ENCODE assay signal across 17 cellular contexts in the genomic region with DNA sequence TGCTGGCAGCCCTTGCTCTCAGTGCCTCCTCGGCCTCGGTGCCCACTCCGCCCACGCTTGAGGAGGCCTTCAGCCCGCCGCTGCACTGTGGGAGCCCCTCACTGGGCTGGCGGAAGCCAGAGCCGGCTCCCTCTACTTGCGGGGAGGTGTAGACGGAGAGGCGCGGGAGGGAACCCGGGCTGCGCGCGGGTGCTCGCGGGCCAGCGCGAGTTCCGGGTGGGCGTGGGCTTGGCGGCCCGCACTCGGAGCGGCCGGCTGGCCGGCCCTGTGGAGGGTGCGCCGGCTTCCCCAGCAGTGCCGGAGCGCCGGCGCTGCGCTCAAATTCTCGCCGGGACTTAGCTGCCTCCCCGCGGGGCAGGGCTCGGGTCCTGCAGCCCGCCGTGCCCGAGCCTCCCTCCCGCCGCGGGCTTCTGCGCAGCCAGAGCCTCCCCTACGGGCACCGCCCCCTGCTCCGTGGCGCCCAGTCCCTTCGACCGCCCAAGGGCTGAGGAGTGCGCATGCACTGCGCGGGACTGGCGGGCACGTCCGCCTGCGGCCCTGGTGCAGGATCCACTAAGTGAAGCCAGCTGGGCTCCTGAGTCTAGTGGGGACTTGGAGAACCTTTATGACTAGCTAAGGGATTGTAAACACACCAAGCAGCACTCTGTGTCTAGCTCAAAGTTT.
A peak's percentile ranks its signal among the peaks of the same experiment; 100 is the strongest.
DNase-seq lines count a peak whose midpoint lies in the region; ATAC-seq and TF ChIP-seq lines count a peak whose summit lies in the region.
"Had no signal": no experiment of that assay in that cellular context is flagged by ENCODE, and none has a peak within 500 bp of the region (broad histone marks: within the 10 kb centered on the region; RNA-seq: fewer than 3 reads in every experiment).

No MANE protein-coding gene starts in this region.

- WGBS in endodermal cell (ENCODE audit: insufficient coverage in 1 of 2, insufficient read length in 1 of 2), 2 experiments: 59 to 62% methylated on average over 17 to 60 of the region's 60 CpGs

- H3K4me1 ChIP-seq in HUES48 (ENCODE audit: control insufficient read depth, insufficient read depth, low read length): peaks cover 14% of the 10 kb centered on the region
- H3K4me1 ChIP-seq in endodermal cell (ENCODE audit: control insufficient read depth, insufficient read depth, low read length): no peaks in the 10 kb centered on the region
- H3K4me1 ChIP-seq: A549, gastrocnemius medialis had no signal

- no peak for TF ChIP-seq CTCF in endodermal cell (conservative IDR thresholded peaks at IDR 0.05)

- ATAC-seq in GM19395 (IDR thresholded peaks at IDR 0.05; ENCODE audit: unreplicated experiment) (no peak), HG03521 (IDR thresholded peaks at IDR 0.05; ENCODE audit: unreplicated experiment) (no peak)
- ATAC-seq: A549, gastrocnemius medialis, HCT116 had no signal

- H3K27me3 Mint-ChIP-seq in endodermal cell (ENCODE audit: insufficient read depth): peaks cover 23% of the 10 kb centered on the region

- H3K4me1 Mint-ChIP-seq in endodermal cell: peaks cover 13% of the 10 kb centered on the region
- H3K4me1 Mint-ChIP-seq: nephron progenitor cell had no signal

- no peaks in the 10 kb centered on the region for H3K9me3 ChIP-seq in HUES48 (ENCODE audit: control insufficient read depth, insufficient read depth, low read length)
- H3K9me3 ChIP-seq in endodermal cell (ENCODE audit: control insufficient read depth, low read length): no peaks in the 10 kb centered on the region
- H3K9me3 ChIP-seq: A549, gastrocnemius medialis, tibial artery had no signal

- no peak overlapping the region for H3K27ac ChIP-seq in HUES48 (ENCODE audit: low read depth, low read length)
- H3K27ac ChIP-seq in endodermal cell (ENCODE audit: low read depth, low read length): no peak overlapping the region
- H3K27ac ChIP-seq: A549, gastrocnemius medialis, tibial artery had no signal

- peak overlapping the region; percentile 51 for H3K4me3 Mint-ChIP-seq in endodermal cell
- H3K4me3 Mint-ChIP-seq: nephron progenitor cell had no signal

- intact Hi-C loops in posterior vena cava (cut with DNase I): loop anchor here in 1 of 2 donors (5.0 kb wide), 1 partner anchor 1080 kb away; no protein-coding TSS in a partner anchor

- H3K27ac Mint-ChIP-seq in endodermal cell: no peak overlapping the region
- H3K27ac Mint-ChIP-seq: nephron progenitor cell had no signal

- no peaks in the 10 kb centered on the region for H3K27me3 ChIP-seq in HUES48 (ENCODE audit: control insufficient read depth, insufficient read depth, low read length)
- no peaks in the 10 kb centered on the region for H3K27me3 ChIP-seq in endodermal cell (ENCODE audit: control insufficient read depth, insufficient read depth, low read length, poor library complexity, severe bottlenecking)
- H3K27me3 ChIP-seq: gastrocnemius medialis, tibial artery had no signal

- H3K4me3 ChIP-seq in HUES48 (ENCODE audit: low read depth, low read length) (peak overlapping the region; percentile 29), endodermal cell (ENCODE audit: low read length) (peak overlapping the region; percentile 50)
- H3K4me3 ChIP-seq: A549, gastrocnemius medialis, tibial artery had no signal

- H3K9ac ChIP-seq in HUES48 (ENCODE audit: low read depth, low read length): no peak overlapping the region
- no peak overlapping the region for H3K9ac ChIP-seq in endodermal cell (ENCODE audit: extremely low read depth, low read length, poor library complexity, severe bottlenecking)

- H3K36me3 ChIP-seq in HUES48 (ENCODE audit: control insufficient read depth, insufficient read depth, low read length): no peaks in the 10 kb centered on the region
- no peaks in the 10 kb centered on the region for H3K36me3 ChIP-seq in endodermal cell (ENCODE audit: control insufficient read depth, insufficient read depth, low read length)
- H3K36me3 ChIP-seq: gastrocnemius medialis, tibial artery had no signal

- DNase-seq in SKM-1 treated with dmso at 0.1 percent for 144 hours (lab: John Stamatoyannopoulos, UW; ENCODE audit: unreplicated experiment) (peak; percentile 30), SKM-1 (lab: John Stamatoyannopoulos, UW; ENCODE audit: unreplicated experiment) (no peak), endodermal cell (no peak), posterior vena cava (ENCODE audit: low spot score) (peak; percentile 81), activated T-cell treated with anti-CD3 and anti-CD28 coated beads for 4 hours (no peak)
- DNase-seq: effector CD4-positive, alpha-beta T cell; gastrocnemius medialis; IMR-90; NCI-H1417 treated with DMSO at 0.1 percent for 48 hours; NCI-H526 treated with DMSO at 0.1 percent for 48 hours; nephron progenitor cell; tibial artery had no signal

- peaks cover 11% of the 10 kb centered on the region for H3K9me3 Mint-ChIP-seq in endodermal cell

- no peaks in the 10 kb centered on the region for H3K36me3 Mint-ChIP-seq in endodermal cell (ENCODE audit: low read depth)

Comparison
In these comparisons a context has a peak if more than half of its experiments do, and no peak if none do; other contexts are left out.
1. DNase-seq: peak in SKM-1 treated with dmso at 0.1 percent for 144 hours (single experiment) and posterior vena cava (single experiment); none in SKM-1 (single experiment), endodermal cell (single experiment) and activated T-cell treated with anti-CD3 and anti-CD28 coated beads for 4 hours (single experiment).